Comparison of ENCODE assay signal across 1 cellular context in the genomic region with DNA sequence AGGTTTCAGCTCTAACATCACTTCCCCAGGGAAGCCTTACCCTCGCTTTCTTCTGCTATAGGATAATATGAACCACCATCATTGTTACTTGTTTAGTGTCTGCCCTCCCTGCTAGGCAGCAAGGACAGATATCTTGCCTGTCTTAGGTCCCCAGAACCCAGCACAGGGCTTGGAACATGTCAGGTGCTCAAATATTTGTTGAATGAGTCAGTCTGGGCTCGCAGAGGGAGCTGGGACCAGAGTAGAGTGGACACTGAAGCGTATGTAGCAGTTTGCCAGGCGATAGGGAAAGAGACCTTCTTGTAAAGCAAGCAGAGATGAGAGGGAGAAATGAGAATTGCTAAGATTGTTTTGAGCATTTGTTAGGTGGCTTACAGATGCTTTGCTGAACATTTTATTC.
TF ChIP-seq lines count a peak whose summit lies in the region.

No MANE protein-coding gene starts in this region.

TF ChIP-seq in HepG2, 621 proteins besides CTCF, POLR2A, EP300 and RAD21 (continued from another document and continues in another):
- TF ChIP-seq MATR3 (CRISPR knock-in tag; IDR thresholded peaks at IDR 0.05) (no peak), THAP8 (CRISPR knock-in tag; IDR thresholded peaks at IDR 0.05; ENCODE audit: borderline replicate concordance) (no peak), ASH2L (IDR thresholded peaks at IDR 0.05; ENCODE audit: insufficient read length, low read depth, low read length) (no peak), SP5 (CRISPR knock-in tag; IDR thresholded peaks at IDR 0.05; ENCODE audit: borderline replicate concordance, low read depth) (no peak), ZNF678 (CRISPR knock-in tag; IDR thresholded peaks at IDR 0.05) (no peak), HNRNPK (IDR thresholded peaks at IDR 0.05; ENCODE audit: low read depth, low read length, poor library complexity, severe bottlenecking) (no peak), ZNF234 (CRISPR knock-in tag; conservative IDR thresholded peaks at IDR 0.05) (no peak), GTF3A (CRISPR knock-in tag; conservative IDR thresholded peaks at IDR 0.05) (no peak), TBP (CRISPR knock-in tag; IDR thresholded peaks at IDR 0.05) (no peak), NCOA1 (CRISPR knock-in tag; IDR thresholded peaks at IDR 0.05) (no peak), NFYC (CRISPR knock-in tag; IDR thresholded peaks at IDR 0.05) (no peak), BRCA1 (CRISPR knock-in tag; IDR thresholded peaks at IDR 0.05) (no peak), ZNF136 (CRISPR knock-in tag; IDR thresholded peaks at IDR 0.05; ENCODE audit: low read depth) (no peak), ZNF766 (CRISPR knock-in tag; IDR thresholded peaks at IDR 0.05; ENCODE audit: borderline replicate concordance) (no peak), ZFX (CRISPR knock-in tag; IDR thresholded peaks at IDR 0.05; ENCODE audit: low read depth) (no peak), ZNF878 (CRISPR knock-in tag; IDR thresholded peaks at IDR 0.05) (0 out of 2 replicates have a peak, but pooled peaks have one; percentile 41), NRL (CRISPR knock-in tag; IDR thresholded peaks at IDR 0.05; ENCODE audit: borderline replicate concordance) (no peak), IRX3 (CRISPR knock-in tag; IDR thresholded peaks at IDR 0.05; ENCODE audit: borderline replicate concordance, low read depth) (no peak), ARHGAP35 (CRISPR knock-in tag; IDR thresholded peaks at IDR 0.05; ENCODE audit: borderline replicate concordance) (no peak), ZNF790 (CRISPR knock-in tag; IDR thresholded peaks at IDR 0.05; ENCODE audit: borderline replicate concordance) (no peak), KDM2A (CRISPR knock-in tag; IDR thresholded peaks at IDR 0.05; ENCODE audit: borderline replicate concordance, low read depth) (no peak; the same call in 1 of the 2 replicates), MEIS1 (CRISPR knock-in tag; IDR thresholded peaks at IDR 0.05; ENCODE audit: borderline replicate concordance) (no peak), KAT8 (CRISPR knock-in tag; IDR thresholded peaks at IDR 0.05) (no peak), ADNP (CRISPR knock-in tag; IDR thresholded peaks at IDR 0.05) (no peak), CERS6 (CRISPR knock-in tag; IDR thresholded peaks at IDR 0.05) (no peak), GABPA (IDR thresholded peaks at IDR 0.05; ENCODE audit: low read depth, low read length) (no peak), GABPA (CRISPR knock-in tag; IDR thresholded peaks at IDR 0.05; ENCODE audit: low read depth) (no peak), AGO2 (optimal IDR thresholded peaks at IDR 0.05; ENCODE audit: low read depth, low read length) (no peak), ZFP36L2 (CRISPR knock-in tag; IDR thresholded peaks at IDR 0.05) (no peak), ZNF446 (CRISPR knock-in tag; IDR thresholded peaks at IDR 0.05) (no peak), ELF4 (CRISPR knock-in tag; IDR thresholded peaks at IDR 0.05; ENCODE audit: borderline replicate concordance) (no peak), ZNF503 (CRISPR knock-in tag; IDR thresholded peaks at IDR 0.05) (no peak), ZNF512B (CRISPR knock-in tag; IDR thresholded peaks at IDR 0.05; ENCODE audit: borderline replicate concordance) (no peak), ATAD3A (CRISPR knock-in tag; IDR thresholded peaks at IDR 0.05) (no peak), ZNF430 (CRISPR knock-in tag; IDR thresholded peaks at IDR 0.05) (no peak), ZNF567 (CRISPR knock-in tag; IDR thresholded peaks at IDR 0.05; ENCODE audit: borderline replicate concordance) (no peak), HMGXB3 (CRISPR knock-in tag; IDR thresholded peaks at IDR 0.05; ENCODE audit: borderline replicate concordance) (no peak), MIXL1 (CRISPR knock-in tag; IDR thresholded peaks at IDR 0.05) (no peak), TAF15 (IDR thresholded peaks at IDR 0.05; ENCODE audit: low read depth, low read length, poor library complexity, severe bottlenecking) (no peak), MIER2 (CRISPR knock-in tag; IDR thresholded peaks at IDR 0.05) (no peak)
- TF ChIP-seq, protein P1, sequence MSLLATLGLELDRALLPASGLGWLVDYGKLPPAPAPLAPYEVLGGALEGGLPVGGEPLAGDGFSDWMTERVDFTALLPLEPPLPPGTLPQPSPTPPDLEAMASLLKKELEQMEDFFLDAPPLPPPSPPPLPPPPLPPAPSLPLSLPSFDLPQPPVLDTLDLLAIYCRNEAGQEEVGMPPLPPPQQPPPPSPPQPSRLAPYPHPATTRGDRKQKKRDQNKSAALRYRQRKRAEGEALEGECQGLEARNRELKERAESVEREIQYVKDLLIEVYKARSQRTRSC (CRISPR knock-in tag; IDR thresholded peaks at IDR 0.05; ENCODE audit: low read depth) = no peak
- TF ChIP-seq, protein P2, sequence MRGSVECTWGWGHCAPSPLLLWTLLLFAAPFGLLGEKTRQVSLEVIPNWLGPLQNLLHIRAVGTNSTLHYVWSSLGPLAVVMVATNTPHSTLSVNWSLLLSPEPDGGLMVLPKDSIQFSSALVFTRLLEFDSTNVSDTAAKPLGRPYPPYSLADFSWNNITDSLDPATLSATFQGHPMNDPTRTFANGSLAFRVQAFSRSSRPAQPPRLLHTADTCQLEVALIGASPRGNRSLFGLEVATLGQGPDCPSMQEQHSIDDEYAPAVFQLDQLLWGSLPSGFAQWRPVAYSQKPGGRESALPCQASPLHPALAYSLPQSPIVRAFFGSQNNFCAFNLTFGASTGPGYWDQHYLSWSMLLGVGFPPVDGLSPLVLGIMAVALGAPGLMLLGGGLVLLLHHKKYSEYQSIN (CRISPR knock-in tag; IDR thresholded peaks at IDR 0.05; ENCODE audit: borderline replicate concordance) = no peak
- TF ChIP-seq, protein P3, sequence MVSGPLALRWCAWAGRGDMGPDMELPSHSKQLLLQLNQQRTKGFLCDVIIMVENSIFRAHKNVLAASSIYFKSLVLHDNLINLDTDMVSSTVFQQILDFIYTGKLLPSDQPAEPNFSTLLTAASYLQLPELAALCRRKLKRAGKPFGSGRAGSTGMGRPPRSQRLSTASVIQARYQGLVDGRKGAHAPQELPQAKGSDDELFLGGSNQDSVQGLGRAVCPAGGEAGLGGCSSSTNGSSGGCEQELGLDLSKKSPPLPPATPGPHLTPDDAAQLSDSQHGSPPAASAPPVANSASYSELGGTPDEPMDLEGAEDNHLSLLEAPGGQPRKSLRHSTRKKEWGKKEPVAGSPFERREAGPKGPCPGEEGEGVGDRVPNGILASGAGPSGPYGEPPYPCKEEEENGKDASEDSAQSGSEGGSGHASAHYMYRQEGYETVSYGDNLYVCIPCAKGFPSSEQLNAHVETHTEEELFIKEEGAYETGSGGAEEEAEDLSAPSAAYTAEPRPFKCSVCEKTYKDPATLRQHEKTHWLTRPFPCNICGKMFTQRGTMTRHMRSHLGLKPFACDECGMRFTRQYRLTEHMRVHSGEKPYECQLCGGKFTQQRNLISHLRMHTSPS (CRISPR knock-in tag; IDR thresholded peaks at IDR 0.05; ENCODE audit: low read depth) = no peak
- TF ChIP-seq, protein P4, sequence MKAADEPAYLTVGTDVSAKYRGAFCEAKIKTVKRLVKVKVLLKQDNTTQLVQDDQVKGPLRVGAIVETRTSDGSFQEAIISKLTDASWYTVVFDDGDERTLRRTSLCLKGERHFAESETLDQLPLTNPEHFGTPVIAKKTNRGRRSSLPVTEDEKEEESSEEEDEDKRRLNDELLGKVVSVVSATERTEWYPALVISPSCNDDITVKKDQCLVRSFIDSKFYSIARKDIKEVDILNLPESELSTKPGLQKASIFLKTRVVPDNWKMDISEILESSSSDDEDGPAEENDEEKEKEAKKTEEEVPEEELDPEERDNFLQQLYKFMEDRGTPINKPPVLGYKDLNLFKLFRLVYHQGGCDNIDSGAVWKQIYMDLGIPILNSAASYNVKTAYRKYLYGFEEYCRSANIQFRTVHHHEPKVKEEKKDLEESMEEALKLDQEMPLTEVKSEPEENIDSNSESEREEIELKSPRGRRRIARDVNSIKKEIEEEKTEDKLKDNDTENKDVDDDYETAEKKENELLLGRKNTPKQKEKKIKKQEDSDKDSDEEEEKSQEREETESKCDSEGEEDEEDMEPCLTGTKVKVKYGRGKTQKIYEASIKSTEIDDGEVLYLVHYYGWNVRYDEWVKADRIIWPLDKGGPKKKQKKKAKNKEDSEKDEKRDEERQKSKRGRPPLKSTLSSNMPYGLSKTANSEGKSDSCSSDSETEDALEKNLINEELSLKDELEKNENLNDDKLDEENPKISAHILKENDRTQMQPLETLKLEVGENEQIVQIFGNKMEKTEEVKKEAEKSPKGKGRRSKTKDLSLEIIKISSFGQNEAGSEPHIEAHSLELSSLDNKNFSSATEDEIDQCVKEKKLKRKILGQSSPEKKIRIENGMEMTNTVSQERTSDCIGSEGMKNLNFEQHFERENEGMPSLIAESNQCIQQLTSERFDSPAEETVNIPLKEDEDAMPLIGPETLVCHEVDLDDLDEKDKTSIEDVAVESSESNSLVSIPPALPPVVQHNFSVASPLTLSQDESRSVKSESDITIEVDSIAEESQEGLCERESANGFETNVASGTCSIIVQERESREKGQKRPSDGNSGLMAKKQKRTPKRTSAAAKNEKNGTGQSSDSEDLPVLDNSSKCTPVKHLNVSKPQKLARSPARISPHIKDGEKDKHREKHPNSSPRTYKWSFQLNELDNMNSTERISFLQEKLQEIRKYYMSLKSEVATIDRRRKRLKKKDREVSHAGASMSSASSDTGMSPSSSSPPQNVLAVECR (CRISPR knock-in tag; IDR thresholded peaks at IDR 0.05; ENCODE audit: borderline replicate concordance) = peak; percentile 24; the same call in 1 of the 2 replicates
